1 cellular context compared by ENCODE assay signal in the genomic region with DNA sequence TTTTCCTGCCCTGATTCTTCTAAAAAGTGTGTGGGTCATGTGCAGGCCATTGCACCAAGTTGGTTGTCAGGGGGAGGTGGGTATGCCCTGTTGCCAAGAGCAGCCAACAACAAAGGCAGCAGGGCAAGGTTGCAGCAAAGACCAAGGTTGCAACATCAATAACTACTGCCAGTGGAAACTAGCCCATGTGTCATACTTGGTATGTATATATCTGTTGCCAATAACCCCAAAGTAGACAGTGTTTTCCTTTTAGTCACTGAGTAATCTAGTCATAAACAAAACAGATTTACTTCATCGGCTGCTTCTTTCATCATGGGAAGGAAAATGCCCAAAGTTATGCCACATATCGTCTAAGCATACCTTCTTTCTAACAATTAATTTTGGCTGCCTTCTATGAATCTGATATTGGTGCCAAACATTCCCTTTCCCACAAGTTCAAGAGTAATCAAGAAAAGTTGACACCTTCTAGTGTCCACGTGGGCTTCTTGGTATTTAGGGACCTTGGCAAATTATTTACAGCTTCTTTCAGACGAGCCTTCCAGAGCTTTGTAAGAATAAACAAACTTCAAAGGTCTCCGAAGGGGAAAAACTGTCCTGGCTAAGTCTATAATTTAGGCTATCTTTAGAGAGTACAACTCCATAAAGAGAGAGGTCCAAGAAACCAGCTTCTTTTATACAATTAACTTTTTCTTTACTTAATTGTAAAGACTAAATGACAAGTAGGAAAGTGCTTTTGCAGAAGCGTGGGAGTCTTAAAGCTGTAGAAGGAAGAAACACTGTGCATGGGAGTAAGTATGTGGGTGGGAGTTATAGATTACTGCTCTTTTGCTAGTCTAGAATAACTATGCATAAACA.
TF ChIP-seq lines count a peak whose summit lies in the region.

No MANE protein-coding gene starts in this region.

TF ChIP-seq in K562, 482 proteins besides CTCF, POLR2A, EP300 and RAD21 (continued from another document and continues in another):
- TF ChIP-seq, protein P1, sequence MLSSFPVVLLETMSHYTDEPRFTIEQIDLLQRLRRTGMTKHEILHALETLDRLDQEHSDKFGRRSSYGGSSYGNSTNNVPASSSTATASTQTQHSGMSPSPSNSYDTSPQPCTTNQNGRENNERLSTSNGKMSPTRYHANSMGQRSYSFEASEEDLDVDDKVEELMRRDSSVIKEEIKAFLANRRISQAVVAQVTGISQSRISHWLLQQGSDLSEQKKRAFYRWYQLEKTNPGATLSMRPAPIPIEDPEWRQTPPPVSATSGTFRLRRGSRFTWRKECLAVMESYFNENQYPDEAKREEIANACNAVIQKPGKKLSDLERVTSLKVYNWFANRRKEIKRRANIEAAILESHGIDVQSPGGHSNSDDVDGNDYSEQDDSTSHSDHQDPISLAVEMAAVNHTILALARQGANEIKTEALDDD (IDR thresholded peaks at IDR 0.05) = peak; percentile 92
- TF ChIP-seq, protein P2, sequence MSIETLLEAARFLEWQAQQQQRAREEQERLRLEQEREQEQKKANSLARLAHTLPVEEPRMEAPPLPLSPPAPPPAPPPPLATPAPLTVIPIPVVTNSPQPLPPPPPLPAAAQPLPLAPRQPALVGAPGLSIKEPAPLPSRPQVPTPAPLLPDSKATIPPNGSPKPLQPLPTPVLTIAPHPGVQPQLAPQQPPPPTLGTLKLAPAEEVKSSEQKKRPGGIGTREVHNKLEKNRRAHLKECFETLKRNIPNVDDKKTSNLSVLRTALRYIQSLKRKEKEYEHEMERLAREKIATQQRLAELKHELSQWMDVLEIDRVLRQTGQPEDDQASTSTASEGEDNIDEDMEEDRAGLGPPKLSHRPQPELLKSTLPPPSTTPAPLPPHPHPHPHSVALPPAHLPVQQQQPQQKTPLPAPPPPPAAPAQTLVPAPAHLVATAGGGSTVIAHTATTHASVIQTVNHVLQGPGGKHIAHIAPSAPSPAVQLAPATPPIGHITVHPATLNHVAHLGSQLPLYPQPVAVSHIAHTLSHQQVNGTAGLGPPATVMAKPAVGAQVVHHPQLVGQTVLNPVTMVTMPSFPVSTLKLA (conservative IDR thresholded peaks at IDR 0.05) = peak; percentile 38 to 62; a peak in 3 of 4 replicates
- TF ChIP-seq SNRNP70 (optimal IDR thresholded peaks at IDR 0.05; ENCODE audit: low read depth, low read length) (no peak), HOXB6 (CRISPR knock-in tag; IDR thresholded peaks at IDR 0.05; ENCODE audit: borderline replicate concordance) (no peak), ZNF644 (tag; IDR thresholded peaks at IDR 0.05; ENCODE audit: low read depth) (no peak), EGR1 (conservative IDR thresholded peaks at IDR 0.05) (peak; percentile 90), SIN3A (IDR thresholded peaks at IDR 0.05; ENCODE audit: borderline replicate concordance in 2 of 2, control insufficient read depth in 1 of 2, low read depth in 2 of 2, low read length in 2 of 2) (no peak), PRMT5 (CRISPR knock-in tag; IDR thresholded peaks at IDR 0.05) (no peak), ARID1B (IDR thresholded peaks at IDR 0.05) (peak; percentile 50), CREM (IDR thresholded peaks at IDR 0.05; ENCODE audit: low read depth) (0 out of 2 replicates have a peak, but pooled peaks have one; percentile 9), FOXJ2 (tag; IDR thresholded peaks at IDR 0.05) (no peak), CEBPB (tag; IDR thresholded peaks at IDR 0.05) (peak; percentile 78), RAD51 (IDR thresholded peaks at IDR 0.05; ENCODE audit: borderline replicate concordance, low read depth) (0 out of 2 replicates have a peak, but pooled peaks have one; percentile 16), DPF2 (IDR thresholded peaks at IDR 0.05) (peak; percentile 55; the same call in 1 of the 2 replicates), FOS (IDR thresholded peaks at IDR 0.05; ENCODE audit: extremely low read depth, insufficient read length) (no peak), CBX5 (IDR thresholded peaks at IDR 0.05; ENCODE audit: borderline replicate concordance, low read depth) (no peak), ELF2 (CRISPR knock-in tag; IDR thresholded peaks at IDR 0.05) (no peak), NFIX (CRISPR knock-in tag; IDR thresholded peaks at IDR 0.05; ENCODE audit: low read depth) (no peak)
- TF ChIP-seq, protein P3, sequence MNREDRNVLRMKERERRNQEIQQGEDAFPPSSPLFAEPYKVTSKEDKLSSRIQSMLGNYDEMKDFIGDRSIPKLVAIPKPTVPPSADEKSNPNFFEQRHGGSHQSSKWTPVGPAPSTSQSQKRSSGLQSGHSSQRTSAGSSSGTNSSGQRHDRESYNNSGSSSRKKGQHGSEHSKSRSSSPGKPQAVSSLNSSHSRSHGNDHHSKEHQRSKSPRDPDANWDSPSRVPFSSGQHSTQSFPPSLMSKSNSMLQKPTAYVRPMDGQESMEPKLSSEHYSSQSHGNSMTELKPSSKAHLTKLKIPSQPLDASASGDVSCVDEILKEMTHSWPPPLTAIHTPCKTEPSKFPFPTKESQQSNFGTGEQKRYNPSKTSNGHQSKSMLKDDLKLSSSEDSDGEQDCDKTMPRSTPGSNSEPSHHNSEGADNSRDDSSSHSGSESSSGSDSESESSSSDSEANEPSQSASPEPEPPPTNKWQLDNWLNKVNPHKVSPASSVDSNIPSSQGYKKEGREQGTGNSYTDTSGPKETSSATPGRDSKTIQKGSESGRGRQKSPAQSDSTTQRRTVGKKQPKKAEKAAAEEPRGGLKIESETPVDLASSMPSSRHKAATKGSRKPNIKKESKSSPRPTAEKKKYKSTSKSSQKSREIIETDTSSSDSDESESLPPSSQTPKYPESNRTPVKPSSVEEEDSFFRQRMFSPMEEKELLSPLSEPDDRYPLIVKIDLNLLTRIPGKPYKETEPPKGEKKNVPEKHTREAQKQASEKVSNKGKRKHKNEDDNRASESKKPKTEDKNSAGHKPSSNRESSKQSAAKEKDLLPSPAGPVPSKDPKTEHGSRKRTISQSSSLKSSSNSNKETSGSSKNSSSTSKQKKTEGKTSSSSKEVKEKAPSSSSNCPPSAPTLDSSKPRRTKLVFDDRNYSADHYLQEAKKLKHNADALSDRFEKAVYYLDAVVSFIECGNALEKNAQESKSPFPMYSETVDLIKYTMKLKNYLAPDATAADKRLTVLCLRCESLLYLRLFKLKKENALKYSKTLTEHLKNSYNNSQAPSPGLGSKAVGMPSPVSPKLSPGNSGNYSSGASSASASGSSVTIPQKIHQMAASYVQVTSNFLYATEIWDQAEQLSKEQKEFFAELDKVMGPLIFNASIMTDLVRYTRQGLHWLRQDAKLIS (CRISPR knock-in tag; IDR thresholded peaks at IDR 0.05) = no peak
- TF ChIP-seq, protein P4, sequence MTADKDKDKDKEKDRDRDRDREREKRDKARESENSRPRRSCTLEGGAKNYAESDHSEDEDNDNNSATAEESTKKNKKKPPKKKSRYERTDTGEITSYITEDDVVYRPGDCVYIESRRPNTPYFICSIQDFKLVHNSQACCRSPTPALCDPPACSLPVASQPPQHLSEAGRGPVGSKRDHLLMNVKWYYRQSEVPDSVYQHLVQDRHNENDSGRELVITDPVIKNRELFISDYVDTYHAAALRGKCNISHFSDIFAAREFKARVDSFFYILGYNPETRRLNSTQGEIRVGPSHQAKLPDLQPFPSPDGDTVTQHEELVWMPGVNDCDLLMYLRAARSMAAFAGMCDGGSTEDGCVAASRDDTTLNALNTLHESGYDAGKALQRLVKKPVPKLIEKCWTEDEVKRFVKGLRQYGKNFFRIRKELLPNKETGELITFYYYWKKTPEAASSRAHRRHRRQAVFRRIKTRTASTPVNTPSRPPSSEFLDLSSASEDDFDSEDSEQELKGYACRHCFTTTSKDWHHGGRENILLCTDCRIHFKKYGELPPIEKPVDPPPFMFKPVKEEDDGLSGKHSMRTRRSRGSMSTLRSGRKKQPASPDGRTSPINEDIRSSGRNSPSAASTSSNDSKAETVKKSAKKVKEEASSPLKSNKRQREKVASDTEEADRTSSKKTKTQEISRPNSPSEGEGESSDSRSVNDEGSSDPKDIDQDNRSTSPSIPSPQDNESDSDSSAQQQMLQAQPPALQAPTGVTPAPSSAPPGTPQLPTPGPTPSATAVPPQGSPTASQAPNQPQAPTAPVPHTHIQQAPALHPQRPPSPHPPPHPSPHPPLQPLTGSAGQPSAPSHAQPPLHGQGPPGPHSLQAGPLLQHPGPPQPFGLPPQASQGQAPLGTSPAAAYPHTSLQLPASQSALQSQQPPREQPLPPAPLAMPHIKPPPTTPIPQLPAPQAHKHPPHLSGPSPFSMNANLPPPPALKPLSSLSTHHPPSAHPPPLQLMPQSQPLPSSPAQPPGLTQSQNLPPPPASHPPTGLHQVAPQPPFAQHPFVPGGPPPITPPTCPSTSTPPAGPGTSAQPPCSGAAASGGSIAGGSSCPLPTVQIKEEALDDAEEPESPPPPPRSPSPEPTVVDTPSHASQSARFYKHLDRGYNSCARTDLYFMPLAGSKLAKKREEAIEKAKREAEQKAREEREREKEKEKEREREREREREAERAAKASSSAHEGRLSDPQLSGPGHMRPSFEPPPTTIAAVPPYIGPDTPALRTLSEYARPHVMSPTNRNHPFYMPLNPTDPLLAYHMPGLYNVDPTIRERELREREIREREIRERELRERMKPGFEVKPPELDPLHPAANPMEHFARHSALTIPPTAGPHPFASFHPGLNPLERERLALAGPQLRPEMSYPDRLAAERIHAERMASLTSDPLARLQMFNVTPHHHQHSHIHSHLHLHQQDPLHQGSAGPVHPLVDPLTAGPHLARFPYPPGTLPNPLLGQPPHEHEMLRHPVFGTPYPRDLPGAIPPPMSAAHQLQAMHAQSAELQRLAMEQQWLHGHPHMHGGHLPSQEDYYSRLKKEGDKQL (CRISPR knock-in tag; IDR thresholded peaks at IDR 0.05; ENCODE audit: borderline replicate concordance) = no peak
- TF ChIP-seq, protein P5, sequence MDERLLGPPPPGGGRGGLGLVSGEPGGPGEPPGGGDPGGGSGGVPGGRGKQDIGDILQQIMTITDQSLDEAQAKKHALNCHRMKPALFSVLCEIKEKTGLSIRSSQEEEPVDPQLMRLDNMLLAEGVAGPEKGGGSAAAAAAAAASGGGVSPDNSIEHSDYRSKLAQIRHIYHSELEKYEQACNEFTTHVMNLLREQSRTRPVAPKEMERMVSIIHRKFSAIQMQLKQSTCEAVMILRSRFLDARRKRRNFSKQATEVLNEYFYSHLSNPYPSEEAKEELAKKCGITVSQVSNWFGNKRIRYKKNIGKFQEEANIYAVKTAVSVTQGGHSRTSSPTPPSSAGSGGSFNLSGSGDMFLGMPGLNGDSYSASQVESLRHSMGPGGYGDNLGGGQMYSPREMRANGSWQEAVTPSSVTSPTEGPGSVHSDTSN (CRISPR knock-in tag; IDR thresholded peaks at IDR 0.05; ENCODE audit: low read depth) = no peak
- TF ChIP-seq, protein P5 (tag; conservative IDR thresholded peaks at IDR 0.05; ENCODE audit: low read depth) = 0 out of 2 replicates have a peak, but pooled peaks have one; percentile 9
- TF ChIP-seq, protein P6, sequence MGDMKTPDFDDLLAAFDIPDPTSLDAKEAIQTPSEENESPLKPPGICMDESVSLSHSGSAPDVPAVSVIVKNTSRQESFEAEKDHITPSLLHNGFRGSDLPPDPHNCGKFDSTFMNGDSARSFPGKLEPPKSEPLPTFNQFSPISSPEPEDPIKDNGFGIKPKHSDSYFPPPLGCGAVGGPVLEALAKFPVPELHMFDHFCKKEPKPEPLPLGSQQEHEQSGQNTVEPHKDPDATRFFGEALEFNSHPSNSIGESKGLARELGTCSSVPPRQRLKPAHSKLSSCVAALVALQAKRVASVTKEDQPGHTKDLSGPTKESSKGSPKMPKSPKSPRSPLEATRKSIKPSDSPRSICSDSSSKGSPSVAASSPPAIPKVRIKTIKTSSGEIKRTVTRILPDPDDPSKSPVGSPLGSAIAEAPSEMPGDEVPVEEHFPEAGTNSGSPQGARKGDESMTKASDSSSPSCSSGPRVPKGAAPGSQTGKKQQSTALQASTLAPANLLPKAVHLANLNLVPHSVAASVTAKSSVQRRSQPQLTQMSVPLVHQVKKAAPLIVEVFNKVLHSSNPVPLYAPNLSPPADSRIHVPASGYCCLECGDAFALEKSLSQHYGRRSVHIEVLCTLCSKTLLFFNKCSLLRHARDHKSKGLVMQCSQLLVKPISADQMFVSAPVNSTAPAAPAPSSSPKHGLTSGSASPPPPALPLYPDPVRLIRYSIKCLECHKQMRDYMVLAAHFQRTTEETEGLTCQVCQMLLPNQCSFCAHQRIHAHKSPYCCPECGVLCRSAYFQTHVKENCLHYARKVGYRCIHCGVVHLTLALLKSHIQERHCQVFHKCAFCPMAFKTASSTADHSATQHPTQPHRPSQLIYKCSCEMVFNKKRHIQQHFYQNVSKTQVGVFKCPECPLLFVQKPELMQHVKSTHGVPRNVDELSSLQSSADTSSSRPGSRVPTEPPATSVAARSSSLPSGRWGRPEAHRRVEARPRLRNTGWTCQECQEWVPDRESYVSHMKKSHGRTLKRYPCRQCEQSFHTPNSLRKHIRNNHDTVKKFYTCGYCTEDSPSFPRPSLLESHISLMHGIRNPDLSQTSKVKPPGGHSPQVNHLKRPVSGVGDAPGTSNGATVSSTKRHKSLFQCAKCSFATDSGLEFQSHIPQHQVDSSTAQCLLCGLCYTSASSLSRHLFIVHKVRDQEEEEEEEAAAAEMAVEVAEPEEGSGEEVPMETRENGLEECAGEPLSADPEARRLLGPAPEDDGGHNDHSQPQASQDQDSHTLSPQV (IDR thresholded peaks at IDR 0.05) = 0 out of 2 replicates have a peak, but pooled peaks have one; percentile 40
- TF ChIP-seq, protein P7, sequence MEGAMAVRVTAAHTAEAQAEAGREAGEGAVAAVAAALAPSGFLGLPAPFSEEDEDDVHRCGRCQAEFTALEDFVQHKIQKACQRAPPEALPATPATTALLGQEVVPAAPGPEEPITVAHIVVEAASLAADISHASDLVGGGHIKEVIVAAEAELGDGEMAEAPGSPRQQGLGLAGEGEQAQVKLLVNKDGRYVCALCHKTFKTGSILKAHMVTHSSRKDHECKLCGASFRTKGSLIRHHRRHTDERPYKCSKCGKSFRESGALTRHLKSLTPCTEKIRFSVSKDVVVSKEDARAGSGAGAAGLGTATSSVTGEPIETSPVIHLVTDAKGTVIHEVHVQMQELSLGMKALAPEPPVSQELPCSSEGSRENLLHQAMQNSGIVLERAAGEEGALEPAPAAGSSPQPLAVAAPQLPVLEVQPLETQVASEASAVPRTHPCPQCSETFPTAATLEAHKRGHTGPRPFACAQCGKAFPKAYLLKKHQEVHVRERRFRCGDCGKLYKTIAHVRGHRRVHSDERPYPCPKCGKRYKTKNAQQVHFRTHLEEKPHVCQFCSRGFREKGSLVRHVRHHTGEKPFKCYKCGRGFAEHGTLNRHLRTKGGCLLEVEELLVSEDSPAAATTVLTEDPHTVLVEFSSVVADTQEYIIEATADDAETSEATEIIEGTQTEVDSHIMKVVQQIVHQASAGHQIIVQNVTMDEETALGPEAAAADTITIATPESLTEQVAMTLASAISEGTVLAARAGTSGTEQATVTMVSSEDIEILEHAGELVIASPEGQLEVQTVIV (CRISPR knock-in tag; IDR thresholded peaks at IDR 0.05; ENCODE audit: borderline replicate concordance) = no peak
- TF ChIP-seq, protein P8, sequence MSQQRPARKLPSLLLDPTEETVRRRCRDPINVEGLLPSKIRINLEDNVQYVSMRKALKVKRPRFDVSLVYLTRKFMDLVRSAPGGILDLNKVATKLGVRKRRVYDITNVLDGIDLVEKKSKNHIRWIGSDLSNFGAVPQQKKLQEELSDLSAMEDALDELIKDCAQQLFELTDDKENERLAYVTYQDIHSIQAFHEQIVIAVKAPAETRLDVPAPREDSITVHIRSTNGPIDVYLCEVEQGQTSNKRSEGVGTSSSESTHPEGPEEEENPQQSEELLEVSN (IDR thresholded peaks at IDR 0.05; ENCODE audit: borderline replicate concordance in 1 of 2, extremely low read depth in 1 of 2, insufficient read depth in 1 of 2, insufficient read length in 1 of 2, low read depth in 1 of 2, low read length in 1 of 2, poor library complexity in 1 of 2, severe bottlenecking in 1 of 2) = peak in 1 of 2 experiments; percentile 13
